Comparison of ENCODE assay signal across 12 cellular contexts in the genomic region with DNA sequence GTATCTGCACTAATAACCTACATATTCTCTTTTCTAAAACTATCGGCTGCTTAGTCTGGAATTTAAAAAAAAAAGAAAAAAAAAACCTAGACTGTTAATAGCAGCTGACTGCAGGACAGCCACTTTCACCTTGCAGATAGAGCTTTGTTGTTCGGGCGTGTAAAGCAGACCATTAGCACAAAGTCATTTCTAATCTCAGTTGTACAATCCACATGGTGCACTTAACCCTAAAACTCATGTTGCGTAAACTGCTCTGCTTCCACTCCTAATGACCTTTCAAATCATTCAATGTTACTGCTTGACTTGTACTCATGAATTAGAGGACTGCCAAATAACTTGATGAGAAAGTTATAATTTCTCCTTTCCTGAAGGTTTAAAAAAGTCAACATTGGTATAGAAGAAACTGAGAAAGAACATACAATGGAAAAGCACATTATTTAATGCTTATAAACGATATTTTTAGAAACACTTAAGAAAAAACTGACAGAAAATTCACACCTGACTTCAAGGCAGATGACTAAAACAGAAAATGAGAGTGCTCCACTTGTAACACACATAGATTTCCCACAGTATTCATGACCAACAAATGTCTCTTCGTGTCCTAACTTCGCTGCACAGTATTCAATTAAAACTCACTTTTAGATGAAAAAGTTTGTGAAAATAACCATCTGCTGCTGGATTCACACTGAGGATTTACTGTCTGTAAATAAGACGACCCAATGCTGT. TPM values are rescaled to one million over a fixed set of nuclear protein-coding genes. Genes with fewer than 3 reads are reported as not detected.
DNase-seq lines count a peak whose midpoint lies in the region; ATAC-seq, FAIRE-seq and TF ChIP-seq lines count a peak whose summit lies in the region.
"Had no signal": no experiment of that assay in that cellular context is flagged by ENCODE, and none has a peak within 500 bp of the region (broad histone marks: within the 10 kb centered on the region; RNA-seq: fewer than 3 reads in every experiment).

No MANE protein-coding gene starts in this region.

- no peaks in the 10 kb centered on the region for H3K36me3 ChIP-seq in endothelial cell of umbilical vein (ENCODE audit: control insufficient read depth in 2 of 2, extremely low read depth in 1 of 2, insufficient read depth in 2 of 2, low read length in 2 of 2)
- no peaks in the 10 kb centered on the region for H3K36me3 ChIP-seq in gastrocnemius medialis

- H3K27me3 ChIP-seq in endothelial cell of umbilical vein (ENCODE audit: control insufficient read depth in 2 of 2, insufficient read depth in 2 of 2, low read length in 2 of 2) (no peaks in the 10 kb centered on the region), gastrocnemius medialis (peaks cover 45 to 58% (median 53%) of the 10 kb centered on the region in 3 donors)

- H3K4me1 Mint-ChIP-seq in neural crest cell = peaks cover 44% of the 10 kb centered on the region
- H3K4me1 Mint-ChIP-seq in activated CD4-positive, alpha-beta T cell treated with anti-CD3 and anti-CD28 coated beads, Interleukin-2, amount 10 ng/mL, durations not matched to agents 24 days and 14 days = peaks cover 6% of the 10 kb centered on the region

- H3K27ac Mint-ChIP-seq in neural crest cell (ENCODE audit: unreplicated experiment) = peak overlapping the region; percentile 93
- no peak overlapping the region for H3K27ac Mint-ChIP-seq in activated CD4-positive, alpha-beta T cell treated with anti-CD3 and anti-CD28 coated beads, Interleukin-2, amount 10 ng/mL, durations not matched to agents 24 days and 14 days
- H3K27ac Mint-ChIP-seq: stimulated activated memory B cell treated with anti-CD40 and anti-IgM and Interleukin-4, amounts not matched to agents 10 μg/mL and 1 μg/mL and 100 μg/mL, for 72 hours had no signal

- CTCF ChIA-PET in endothelial cell of umbilical vein (lab: Charles Lee) = no interaction called here

- no peak overlapping the region for H3K9ac ChIP-seq in endothelial cell of umbilical vein (replicated peaks; ENCODE audit: extremely low read depth, insufficient read depth, low read length)

- no peaks in the 10 kb centered on the region for H3K9me3 ChIP-seq in endothelial cell of umbilical vein (replicated peaks; ENCODE audit: control insufficient read depth, insufficient read depth, low read length)
- H3K9me3 ChIP-seq in gastrocnemius medialis = no peaks in the 10 kb centered on the region

- H3K27ac ChIP-seq in endothelial cell of umbilical vein (ENCODE audit: insufficient read depth, low read depth, low read length) = no peak overlapping the region
- no peak overlapping the region for H3K27ac ChIP-seq in gastrocnemius medialis

- H3K4me1 ChIP-seq in endothelial cell of umbilical vein (ENCODE audit: control insufficient read depth, extremely low read depth, insufficient read depth, low read length) (peaks cover 21% of the 10 kb centered on the region), gastrocnemius medialis (peaks cover 6 to 15% of the 10 kb centered on the region in 2 donors)

- no peak overlapping the region for H2AFZ ChIP-seq in endothelial cell of umbilical vein (ENCODE audit: low read depth, low read length)

- dilution Hi-C loops in endothelial cell of umbilical vein (cut with MboI; ENCODE audit: extremely low pct_ligation_motif_present, low sequenced_read_pairs) = no loop called here

- peaks cover 65% of the 10 kb centered on the region for H3K79me2 ChIP-seq in endothelial cell of umbilical vein (ENCODE audit: control insufficient read depth, insufficient read depth, low read length)

- H3K4me2 ChIP-seq in endothelial cell of umbilical vein (ENCODE audit: insufficient read depth, low read length) = peak overlapping the region; percentile 94

- peak; percentile 40 for DNase-seq in G401 (ENCODE audit: low spot score)
- peak; percentile 33 for DNase-seq in NCI-H128 (lab: John Stamatoyannopoulos, UW; ENCODE audit: unreplicated experiment)
- DNase-seq in endothelial cell of umbilical vein (ENCODE audit: low read depth, low spot score) = no peak
- DNase-seq in neural crest cell (ENCODE audit: low read depth, low spot score) = no peak
- DNase-seq in HK-2 (ENCODE audit: unreplicated experiment) = no peak
- DNase-seq in gastrocnemius medialis = no peak
- no peak for DNase-seq in activated CD4-positive, alpha-beta T cell treated with anti-CD3 and anti-CD28 coated beads, Interleukin-2, amount 10 ng/mL, durations not matched to agents 24 days and 14 days
- DNase-seq: activated CD4-positive, alpha-beta T cell treated with anti-CD3 and anti-CD28 coated beads for 4 hours; activated naive CD4-positive, alpha-beta T cell treated with Interleukin-2 at 50 U/mL for 16 hours; NCI-H1105 had no signal

- ATAC-seq in GM21723 (IDR thresholded peaks at IDR 0.05; ENCODE audit: unreplicated experiment) (no peak), gastrocnemius medialis (no peak)
- ATAC-seq: stimulated activated memory B cell treated with anti-CD40 and anti-IgM and Interleukin-4, amounts not matched to agents 10 μg/mL and 1 μg/mL and 100 μg/mL, for 72 hours had no signal

- no peak for TF ChIP-seq CTCF in endothelial cell of umbilical vein (IDR thresholded peaks at IDR 0.05; ENCODE audit: extremely low read depth in 1 of 2, insufficient read depth in 1 of 2, low read depth in 1 of 2, low read length in 2 of 2)
- TF ChIP-seq CTCF in neural crest cell (conservative IDR thresholded peaks at IDR 0.05) = no peak
- no peak for TF ChIP-seq CTCF in gastrocnemius medialis (IDR thresholded peaks at IDR 0.05 in 4 of 5, conservative IDR thresholded peaks at IDR 0.05 in 1 of 5)

- intact Hi-C loops in endothelial cell of umbilical vein (cut with micrococcal nuclease) (no loop called here), gastrocnemius medialis (cut with DNase I; ENCODE audit: low total_unique reads) (no loop called here)
- intact Hi-C loops in activated CD4-positive, alpha-beta T cell treated with anti-CD3 and anti-CD28 coated beads, Interleukin-2, amount 10 ng/mL, durations not matched to agents 24 days and 14 days (cut with micrococcal nuclease) = no loop called here

- BruUV-seq in endothelial cell of umbilical vein (replicated peaks; lab: Mats Ljungman, UMichigan) = no TSS peak

- no peak for TF ChIP-seq POLR2A in endothelial cell of umbilical vein (IDR thresholded peaks at IDR 0.05; ENCODE audit: low read depth, low read length)
- TF ChIP-seq POLR2A in gastrocnemius medialis (IDR thresholded peaks at IDR 0.05) = no peak

- no peaks in the 10 kb centered on the region for H3K9me1 ChIP-seq in endothelial cell of umbilical vein (replicated peaks; ENCODE audit: control insufficient read depth, extremely low read depth, insufficient read depth, low read length)

- peak overlapping the region in 1 of 3 experiments; percentile 98 for H3K4me3 ChIP-seq in endothelial cell of umbilical vein (replicated peaks in 1 of 3; ENCODE audit: insufficient read depth in 1 of 3, low read depth in 1 of 3, low read length in 3 of 3)
- H3K4me3 ChIP-seq in gastrocnemius medialis = no peak overlapping the region

- H3K27me3 Mint-ChIP-seq in neural crest cell (ENCODE audit: low read depth) = peaks cover 10% of the 10 kb centered on the region
- peaks cover 32% of the 10 kb centered on the region for H3K27me3 Mint-ChIP-seq in activated CD4-positive, alpha-beta T cell treated with anti-CD3 and anti-CD28 coated beads, Interleukin-2, amount 10 ng/mL, durations not matched to agents 24 days and 14 days

- H3K36me3 Mint-ChIP-seq in neural crest cell (ENCODE audit: low read depth) = peaks cover 4% of the 10 kb centered on the region
- peaks cover 3% of the 10 kb centered on the region for H3K36me3 Mint-ChIP-seq in activated CD4-positive, alpha-beta T cell treated with anti-CD3 and anti-CD28 coated beads, Interleukin-2, amount 10 ng/mL, durations not matched to agents 24 days and 14 days (ENCODE audit: low read depth)

- in situ Hi-C loops in G401 (cut with HindIII; ENCODE audit: low sequenced_read_pairs) (no loop called here), gastrocnemius medialis (cut with MboI; ENCODE audit: low sequenced_read_pairs in 4 of 4) (no loop called here)

- POLR2A ChIA-PET in endothelial cell of umbilical vein (lab: Charles Lee) = no interaction called here

- peak; percentile 42 for FAIRE-seq in endothelial cell of umbilical vein (lab: Jason Lieb, UNC)

- H3K4me3 Mint-ChIP-seq in neural crest cell = peak overlapping the region; percentile 97
- H3K4me3 Mint-ChIP-seq in activated CD4-positive, alpha-beta T cell treated with anti-CD3 and anti-CD28 coated beads, Interleukin-2, amount 10 ng/mL, durations not matched to agents 24 days and 14 days = no peak overlapping the region
- H3K4me3 Mint-ChIP-seq: stimulated activated memory B cell treated with anti-CD40 and anti-IgM and Interleukin-4, amounts not matched to agents 10 μg/mL and 1 μg/mL and 100 μg/mL, for 72 hours had no signal

- no peaks in the 10 kb centered on the region for H3K9me3 Mint-ChIP-seq in neural crest cell
- H3K9me3 Mint-ChIP-seq in activated CD4-positive, alpha-beta T cell treated with anti-CD3 and anti-CD28 coated beads, Interleukin-2, amount 10 ng/mL, durations not matched to agents 24 days and 14 days = peaks cover 9% of the 10 kb centered on the region

- no peaks in the 10 kb centered on the region for H4K20me1 ChIP-seq in endothelial cell of umbilical vein (replicated peaks; ENCODE audit: control insufficient read depth, extremely low read depth, insufficient read depth, low read length)

TF ChIP-seq in endothelial cell of umbilical vein, 7 proteins besides CTCF, POLR2A, EP300 and RAD21:
- TF ChIP-seq MYC (IDR thresholded peaks at IDR 0.05; ENCODE audit: low read depth, low read length) = no peak

RNA-seq across cellular contexts. Expression of a gene that starts 2.6 kb away (rescaled TPM):
- total RNA-seq in G401 (2014; rRNA removed; shearing (Covaris generic)) = not detected in 2 replicates
- total RNA-seq in endothelial cell of umbilical vein (59.5 and 84.2 TPM in 2 replicates), neural crest cell (234 and 238 TPM in 2 replicates), gastrocnemius medialis (under 1 TPM in 3 of 4 donors, not detected in 1; 0.38 to 0.62 (median 0.51) TPM)
- 34.6 and 37.6 TPM in 2 replicates for polyA plus RNA-seq in endothelial cell of umbilical vein
- polyA plus RNA-seq in endothelial cell of umbilical vein (2011; cell fraction: cytosol; rRNA removed) = 41.3 and 43.1 TPM in 2 replicates
- polyA plus RNA-seq in endothelial cell of umbilical vein (2011; cell fraction: nucleus; rRNA removed) = 33.1 and 45.9 TPM in 2 replicates
- 48.2 and 91.9 TPM in 2 replicates for polyA plus RNA-seq in endothelial cell of umbilical vein (2012)
- 108 and 120 TPM in 2 replicates for polyA minus RNA-seq in endothelial cell of umbilical vein
- polyA minus RNA-seq in endothelial cell of umbilical vein (2011; cell fraction: cytosol; rRNA and poly(A)+ RNA removed) = not detected
- 55.3 and 76.3 TPM in 2 replicates for polyA minus RNA-seq in endothelial cell of umbilical vein (2011; cell fraction: nucleus; rRNA and poly(A)+ RNA removed)
- total RNA-seq in activated CD4-positive, alpha-beta T cell treated with anti-CD3 and anti-CD28 coated beads, Interleukin-2, amount 10 ng/mL, durations not matched to agents 24 days and 14 days = 0.07 TPM in 1 of 2 replicates, not detected in the other

Comparison
In these comparisons a context has a peak if more than half of its experiments do, and no peak if none do; other contexts are left out.
1. DNase-seq: peak in G401 (single experiment) and NCI-H128 (single experiment); none in endothelial cell of umbilical vein (single experiment), neural crest cell (single experiment), HK-2 (single experiment), gastrocnemius medialis (0 of 2) and activated CD4-positive, alpha-beta T cell treated with anti-CD3 and anti-CD28 coated beads, Interleukin-2, amount 10 ng/mL, durations not matched to agents 24 days and 14 days (single experiment).
2. RNA of a gene that starts 2.6 kb away (total RNA-seq): 234 to 238 TPM in neural crest cell and 59.5 to 84.2 TPM in endothelial cell of umbilical vein; 0.38 to 0.62 TPM in gastrocnemius medialis, 0.07 TPM in activated CD4-positive, alpha-beta T cell treated with anti-CD3 and anti-CD28 coated beads, Interleukin-2, amount 10 ng/mL, durations not matched to agents 24 days and 14 days and not detected in G401; every median in the first group is over 10 times any median in the second.